8 cellular contexts compared by ENCODE assay signal in the genomic region with DNA sequence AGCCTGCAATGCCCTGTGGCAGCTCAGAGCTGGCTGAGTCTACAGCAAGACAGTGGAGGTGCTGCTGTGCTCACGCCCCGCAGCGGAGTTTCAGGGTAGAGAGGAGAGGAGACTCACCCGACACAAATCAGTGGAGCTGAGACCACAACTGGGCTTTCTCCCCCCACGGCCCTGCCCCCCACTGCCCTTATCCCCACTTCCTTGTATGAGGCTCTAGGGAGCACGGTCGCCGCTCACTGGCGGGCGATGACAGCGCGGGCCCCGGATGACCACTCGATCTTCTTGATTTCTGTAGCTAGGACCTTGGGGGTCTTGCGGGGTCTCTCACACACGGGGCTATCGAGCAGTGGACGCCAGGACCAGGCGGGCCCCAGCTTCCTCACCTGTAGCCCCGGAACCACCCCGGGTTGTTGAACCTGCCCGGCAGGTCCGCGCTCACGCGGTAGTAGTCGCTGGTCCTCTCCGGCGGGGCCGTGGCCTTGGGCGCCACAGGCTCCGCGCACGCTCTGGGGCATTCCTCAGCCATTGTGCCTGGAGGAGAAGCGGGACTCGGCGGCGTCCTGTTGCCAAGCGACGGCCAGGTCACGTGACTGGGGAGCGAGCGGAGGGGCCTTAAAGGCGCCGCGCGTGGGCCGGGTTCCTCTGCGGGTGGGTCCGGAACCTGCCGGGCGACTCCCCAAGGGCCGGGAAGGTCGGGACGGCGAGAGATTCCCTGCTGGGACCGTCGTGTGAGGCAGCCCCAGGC. TPM values are rescaled to one million over a fixed set of nuclear protein-coding genes. Genes with fewer than 3 reads are reported as not detected.
DNase-seq lines count a peak whose midpoint lies in the region; ATAC-seq, FAIRE-seq and TF ChIP-seq lines count a peak whose summit lies in the region.

No MANE protein-coding gene starts in this region.

- peaks cover 11 to 12% of the 10 kb centered on the region in 2 donors for H3K36me3 ChIP-seq in kidney (ENCODE audit: control insufficient read depth in 1 of 2, insufficient read depth in 2 of 2, low read length in 2 of 2)

- H3K27ac ChIP-seq in kidney (ENCODE audit: low read depth in 2 of 2, low read length in 2 of 2), result peak overlapping the region; percentile 20 to 71

- no peaks in the 10 kb centered on the region for H3K9me3 ChIP-seq in kidney (ENCODE audit: control insufficient read depth in 1 of 2, low read length in 2 of 2)

- peaks cover 8 to 15% of the 10 kb centered on the region in 2 donors for H3K4me1 ChIP-seq in kidney (ENCODE audit: control insufficient read depth in 1 of 2, insufficient read depth in 1 of 2, low read depth in 1 of 2, low read length in 2 of 2)

- DNase-seq in GDM1 (lab: John Stamatoyannopoulos, UW) (peak; percentile 56), NCI-H2227 (lab: John Stamatoyannopoulos, UW; ENCODE audit: unreplicated experiment) (peak; percentile 89), cerebellar cortex (ENCODE audit: low spot score) (peak; percentile 91), kidney (peak; percentile 99)
- peak; percentile 89 for DNase-seq in activated CD4-positive, CD25-positive, alpha-beta regulatory T cell treated with anti-CD3 and anti-CD28 coated beads, Interleukin-2, amount 50 U/mL, for 72 hours
- peak; percentile 71 to 87 for DNase-seq in stimulated activated CD4-positive, alpha-beta T cell treated with anti-CD3 and anti-CD28 coated beads, Interleukin-12 subunit alpha, Interleukin-12 subunit beta, amount 100 ng/mL, for 24 hours (ENCODE audit: low read depth in 2 of 2)

- intact Hi-C loops in kidney (cut with DNase I), result no loop called here

- peak overlapping the region; percentile 34 to 69 for H3K9ac ChIP-seq in kidney (ENCODE audit: low read length in 2 of 2)

- ATAC-seq in HG02981 (IDR thresholded peaks at IDR 0.05; ENCODE audit: unreplicated experiment) (peak; percentile 54), GM19455 (IDR thresholded peaks at IDR 0.05; ENCODE audit: unreplicated experiment) (no peak)

- TF ChIP-seq CTCF in kidney (IDR thresholded peaks at IDR 0.05; ENCODE audit: borderline replicate concordance, extremely low read depth, insufficient read depth), result no peak

- peak overlapping the region; percentile 68 to 88 for H3K4me3 ChIP-seq in kidney (ENCODE audit: low read length in 2 of 2)

- FAIRE-seq in kidney (lab: Jason Lieb, UNC), result no peak

RNA-seq across cellular contexts. Expression of gene MRPS2, which starts 1.0 kb away (rescaled TPM):
- total RNA-seq in kidney, result 29.1 TPM
- polyA plus RNA-seq in kidney (ENCODE audit: insufficient read depth, low read depth, low replicate concordance), result 92.7 TPM

RNA-seq across cellular contexts. Expression of gene PPP1R26, which starts 19.9 kb away (rescaled TPM):
- 22.0 TPM for total RNA-seq in kidney
- polyA plus RNA-seq in kidney (ENCODE audit: insufficient read depth, low read depth, low replicate concordance), result 10.2 TPM

RNA-seq across cellular contexts. Expression of gene LCN1, which starts 21.7 kb away (rescaled TPM):
- not detected for total RNA-seq in kidney
- not detected for polyA plus RNA-seq in kidney (ENCODE audit: insufficient read depth, low read depth, low replicate concordance)

RNA-seq across cellular contexts. Expression of gene OBP2A, which starts 46.4 kb away (rescaled TPM):
- not detected for total RNA-seq in kidney
- polyA plus RNA-seq in kidney (ENCODE audit: insufficient read depth, low read depth, low replicate concordance), result not detected
